In the genomic region with DNA sequence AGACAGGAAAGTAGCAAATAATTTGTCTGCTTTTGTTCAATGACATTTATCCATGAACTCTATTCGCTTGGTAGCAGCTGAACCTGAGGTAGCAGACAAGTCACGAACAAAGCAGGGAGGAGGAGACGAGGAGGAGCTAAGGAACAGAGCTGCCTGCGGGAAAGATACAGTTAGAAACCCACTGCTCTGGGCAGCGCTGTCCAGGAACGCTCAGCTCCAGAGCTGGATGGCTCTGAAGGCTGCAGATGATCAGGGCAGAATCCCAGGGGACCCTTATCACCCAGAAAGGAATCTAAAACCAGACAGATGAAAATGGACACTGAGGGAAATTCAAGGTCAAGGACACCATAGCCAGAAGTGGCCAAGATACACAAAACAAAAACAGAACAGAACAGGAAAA, we compare ENCODE assay signal across 20 cellular contexts.
DNase-seq lines count a peak whose midpoint lies in the region; ATAC-seq and TF ChIP-seq lines count a peak whose summit lies in the region.
"Had no signal": no experiment of that assay in that cellular context is flagged by ENCODE, and none has a peak within 500 bp of the region (broad histone marks: within the 10 kb centered on the region; RNA-seq: fewer than 3 reads in every experiment).

No MANE protein-coding gene starts in this region.

- no peaks in the 10 kb centered on the region for H3K79me2 ChIP-seq in osteoblast (ENCODE audit: insufficient read depth, low read length)

- no peak overlapping the region for H3K27ac ChIP-seq in cardiac muscle cell
- H3K27ac ChIP-seq in left ventricle myocardium inferior (replicated peaks), result no peak overlapping the region
- H3K27ac ChIP-seq in brain microvascular endothelial cell, result no peak overlapping the region
- no peak overlapping the region for H3K27ac ChIP-seq in osteoblast (ENCODE audit: low read depth, low read length)
- H3K27ac ChIP-seq: 22Rv1, SJCRH30 had no signal

- no peaks in the 10 kb centered on the region for H4K20me1 ChIP-seq in osteoblast (ENCODE audit: insufficient read depth, low read length)

- intact Hi-C loops in left ventricle myocardium inferior (cut with micrococcal nuclease), result no loop called here

- H3K9me3 ChIP-seq in cardiac muscle cell (ENCODE audit: low read depth) (no peaks in the 10 kb centered on the region), left ventricle myocardium inferior (replicated peaks) (no peaks in the 10 kb centered on the region), osteoblast (ENCODE audit: low read depth, low read length) (no peaks in the 10 kb centered on the region)
- H3K9me3 ChIP-seq: SJCRH30 had no signal

- H3K4me3 ChIP-seq in cardiac muscle cell (no peak overlapping the region), left ventricle myocardium inferior (no peak overlapping the region), brain microvascular endothelial cell (ENCODE audit: low read depth, low read length) (no peak overlapping the region), osteoblast (ENCODE audit: insufficient read depth, low read length) (no peak overlapping the region)
- H3K4me3 ChIP-seq: SJCRH30 had no signal

- no peak for TF ChIP-seq CTCF in cardiac muscle cell (IDR thresholded peaks at IDR 0.05; ENCODE audit: low read depth, low read length)
- TF ChIP-seq CTCF in left ventricle myocardium inferior (IDR thresholded peaks at IDR 0.05; ENCODE audit: borderline replicate concordance), result no peak
- TF ChIP-seq CTCF in brain microvascular endothelial cell (IDR thresholded peaks at IDR 0.05; ENCODE audit: low read depth, low read length, missing control alignments), result no peak
- TF ChIP-seq CTCF in osteoblast (IDR thresholded peaks at IDR 0.05; ENCODE audit: extremely low read depth, low read depth, low read length), result no peak

- no peak for TF ChIP-seq POLR2A in GM18505 (IDR thresholded peaks at IDR 0.05; ENCODE audit: borderline replicate concordance, extremely low read depth, insufficient read depth, insufficient read length)

- DNase-seq in cardiac muscle cell (ENCODE audit: low read depth in 1 of 2, low spot score in 1 of 2), result peak; percentile 12 to 25
- DNase-seq in left ventricle myocardium inferior, result no peak
- DNase-seq in brain microvascular endothelial cell, result peak; percentile 13
- DNase-seq in osteoblast (ENCODE audit: insufficient read length, low spot score, missing footprints), result peak; percentile 29
- DNase-seq in NCI-H1694 (lab: John Stamatoyannopoulos, UW), result no peak
- no peak for DNase-seq in EL
- DNase-seq: CD4-positive, alpha-beta T cell; DMS53; KBM-7; MV-4-11; NCI-H1417; NCI-H1930; NCI-H446; NCI-H69; PC-3; SJCRH30 had no signal

- H3K27me3 ChIP-seq in cardiac muscle cell, result no peaks in the 10 kb centered on the region
- no peaks in the 10 kb centered on the region for H3K27me3 ChIP-seq in left ventricle myocardium inferior (ENCODE audit: low read depth)
- H3K27me3 ChIP-seq in brain microvascular endothelial cell (replicated peaks), result no peaks in the 10 kb centered on the region
- no peaks in the 10 kb centered on the region for H3K27me3 ChIP-seq in osteoblast (ENCODE audit: insufficient read depth, low read length)
- H3K27me3 ChIP-seq: SJCRH30 had no signal

- H2AFZ ChIP-seq in osteoblast (ENCODE audit: low read length), result no peak overlapping the region

- H3K36me3 ChIP-seq in cardiac muscle cell (no peaks in the 10 kb centered on the region), left ventricle myocardium inferior (no peaks in the 10 kb centered on the region), brain microvascular endothelial cell (replicated peaks) (no peaks in the 10 kb centered on the region), osteoblast (ENCODE audit: insufficient read depth, low read length) (no peaks in the 10 kb centered on the region)
- H3K36me3 ChIP-seq: SJCRH30 had no signal

- H3K4me2 ChIP-seq in osteoblast (ENCODE audit: insufficient read depth, low read length), result no peak overlapping the region

- ATAC-seq in HG02973 (IDR thresholded peaks at IDR 0.05; ENCODE audit: unreplicated experiment), result no peak
- ATAC-seq in GM18505 (IDR thresholded peaks at IDR 0.05; ENCODE audit: unreplicated experiment), result no peak
- ATAC-seq: HCT116, PC-3 had no signal

- in situ Hi-C loops in brain microvascular endothelial cell (cut with HindIII; ENCODE audit: low pct_ligation_motif_present, low sequenced_read_pairs), result no loop called here

- no peaks in the 10 kb centered on the region for H3K4me1 ChIP-seq in cardiac muscle cell (ENCODE audit: low read depth)
- H3K4me1 ChIP-seq in left ventricle myocardium inferior, result no peaks in the 10 kb centered on the region
- H3K4me1 ChIP-seq in osteoblast (ENCODE audit: insufficient read depth, low read length), result no peaks in the 10 kb centered on the region
- H3K4me1 ChIP-seq: SJCRH30 had no signal

Comparison
In these comparisons a context has a peak if more than half of its experiments do, and no peak if none do; other contexts are left out.
1. DNase-seq: peak in cardiac muscle cell (2 of 2), brain microvascular endothelial cell (single experiment) and osteoblast (single experiment); none in left ventricle myocardium inferior (single experiment), NCI-H1694 (single experiment) and EL (single experiment).